ENCODE assay signal across 8 cellular contexts in the genomic region with DNA sequence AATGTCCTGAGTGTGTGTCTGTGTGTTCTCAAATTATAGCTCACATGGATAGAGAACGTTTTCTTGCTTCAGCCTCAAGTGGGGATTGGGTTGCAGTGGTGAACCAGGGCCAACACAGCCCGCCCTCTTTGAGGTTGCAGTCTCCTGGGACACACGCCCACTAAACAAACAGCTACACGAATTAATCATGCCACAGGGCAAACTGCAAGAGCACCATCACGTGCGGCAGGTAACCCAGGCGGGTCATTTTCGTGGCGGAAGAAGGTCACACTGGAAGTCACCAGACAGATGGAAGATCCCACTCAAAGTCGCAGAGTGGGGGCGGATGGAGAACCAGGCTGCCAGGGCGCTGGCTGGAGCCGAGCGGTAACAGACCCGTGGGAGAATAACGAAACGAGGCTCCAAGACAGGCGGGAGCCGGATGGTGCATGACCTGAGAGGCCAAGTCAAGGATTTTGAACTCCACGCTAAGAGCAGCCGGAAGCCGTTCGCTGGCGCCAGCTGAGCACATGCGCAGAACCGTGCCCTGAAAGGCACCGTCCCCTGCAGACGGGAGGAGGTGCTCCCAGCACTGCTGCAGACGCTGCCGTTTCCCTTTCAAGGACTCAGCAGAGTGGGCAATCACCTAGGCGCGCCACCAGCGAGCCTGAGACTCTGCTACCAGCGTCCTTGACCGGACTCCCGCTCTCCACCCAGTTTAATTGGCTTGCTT. TPM values are rescaled to one million over a fixed set of nuclear protein-coding genes. Genes with fewer than 3 reads are reported as not detected.
DNase-seq lines count a peak whose midpoint lies in the region; ATAC-seq and TF ChIP-seq lines count a peak whose summit lies in the region.

No MANE protein-coding gene starts in this region.

- H3K4me3 Mint-ChIP-seq in IgD-negative memory B cell, result peak overlapping the region; percentile 35 to 92 (median 83)
- H3K4me3 Mint-ChIP-seq in endodermal cell, result no peak overlapping the region
- H3K4me3 Mint-ChIP-seq in neural crest cell, result peak overlapping the region; percentile 54

- peak overlapping the region; percentile 65 for H3K27ac ChIP-seq in 22Rv1
- no peak overlapping the region for H3K27ac ChIP-seq in endodermal cell (ENCODE audit: low read depth, low read length)

- peaks cover 0 to 3% (median 2%) of the 10 kb centered on the region in 3 donors for H3K9me3 Mint-ChIP-seq in IgD-negative memory B cell
- H3K9me3 Mint-ChIP-seq in endodermal cell, result no peaks in the 10 kb centered on the region
- H3K9me3 Mint-ChIP-seq in neural crest cell, result no peaks in the 10 kb centered on the region

- peak overlapping the region; percentile 12 to 93 (median 93) for H3K27ac Mint-ChIP-seq in IgD-negative memory B cell
- H3K27ac Mint-ChIP-seq in endodermal cell, result no peak overlapping the region
- no peak overlapping the region for H3K27ac Mint-ChIP-seq in neural crest cell (ENCODE audit: unreplicated experiment)

- H3K36me3 ChIP-seq in endodermal cell (ENCODE audit: control insufficient read depth, insufficient read depth, low read length), result no peaks in the 10 kb centered on the region

- 88 to 91% methylated on average over 36 of the region's 36 CpGs for WGBS in endodermal cell (ENCODE audit: insufficient coverage in 1 of 2, insufficient read length in 1 of 2), 2 experiments

- ATAC-seq in HG02588 (IDR thresholded peaks at IDR 0.05; ENCODE audit: unreplicated experiment) (no peak), HG02870 (IDR thresholded peaks at IDR 0.05; ENCODE audit: unreplicated experiment) (no peak)

- H3K9me3 ChIP-seq in endodermal cell (ENCODE audit: control insufficient read depth, low read length), result no peaks in the 10 kb centered on the region

- H3K4me1 ChIP-seq in endodermal cell (ENCODE audit: control insufficient read depth, insufficient read depth, low read length), result no peaks in the 10 kb centered on the region

- H3K4me1 Mint-ChIP-seq in IgD-negative memory B cell (peaks cover 5 to 15% (median 6%) of the 10 kb centered on the region in 3 donors), endodermal cell (peaks cover 5% of the 10 kb centered on the region), neural crest cell (peaks cover 6% of the 10 kb centered on the region)

- H3K27me3 Mint-ChIP-seq in IgD-negative memory B cell (peaks cover 11% of the 10 kb centered on the region), endodermal cell (ENCODE audit: insufficient read depth) (peaks cover 16% of the 10 kb centered on the region), neural crest cell (ENCODE audit: low read depth) (peaks cover 32% of the 10 kb centered on the region)

- no peaks in the 10 kb centered on the region for H3K36me3 Mint-ChIP-seq in IgD-negative memory B cell
- peaks cover 4% of the 10 kb centered on the region for H3K36me3 Mint-ChIP-seq in endodermal cell (ENCODE audit: low read depth)
- H3K36me3 Mint-ChIP-seq in neural crest cell (ENCODE audit: low read depth), result peaks cover 2% of the 10 kb centered on the region

- DNase-seq in GM12865 (ENCODE audit: low read depth), result peak; percentile 13
- DNase-seq in SHP77 (lab: John Stamatoyannopoulos, UW), result peak; percentile 92 to 93
- DNase-seq in endodermal cell, result peak; percentile 45
- no peak for DNase-seq in neural crest cell (ENCODE audit: low read depth, low spot score)

- TF ChIP-seq CTCF in 22Rv1 (IDR thresholded peaks at IDR 0.05) (no peak; the same call in none of the 2 replicates), GM12865 (IDR thresholded peaks at IDR 0.05; ENCODE audit: insufficient read depth, low read depth, low read length, missing control alignments) (no peak), endodermal cell (conservative IDR thresholded peaks at IDR 0.05) (no peak), neural crest cell (conservative IDR thresholded peaks at IDR 0.05) (no peak)

- H3K27me3 ChIP-seq in endodermal cell (ENCODE audit: control insufficient read depth, insufficient read depth, low read length, poor library complexity, severe bottlenecking), result peaks cover 8% of the 10 kb centered on the region

- H3K4me3 ChIP-seq in GM12865 (ENCODE audit: low read depth, low read length) (no peak overlapping the region), endodermal cell (ENCODE audit: low read length) (no peak overlapping the region)

- no peak overlapping the region for H3K9ac ChIP-seq in endodermal cell (ENCODE audit: extremely low read depth, low read length, poor library complexity, severe bottlenecking)

RNA-seq across cellular contexts. Expression of a gene that starts 10.7 kb away (rescaled TPM):
- polyA plus RNA-seq in IgD-negative memory B cell, result 0.10 TPM
- 1 to 10 TPM; 3.1 to 3.6 TPM for total RNA-seq in endodermal cell
- 79.0 TPM for polyA plus RNA-seq in endodermal cell (2013, experiment 1 of 2)
- 59.5 TPM for polyA plus RNA-seq in endodermal cell (2013, experiment 2 of 2)
- total RNA-seq in neural crest cell, result 53.9 and 59.8 TPM in 2 replicates

RNA-seq across cellular contexts. Expression of a gene that starts 26.4 kb away (rescaled TPM):
- polyA plus RNA-seq in IgD-negative memory B cell, result 24.5 TPM
- total RNA-seq in endodermal cell (10 to 100 TPM; 25.7 to 27.5 TPM), neural crest cell (33.4 and 33.7 TPM in 2 replicates)
- polyA plus RNA-seq in endodermal cell (2013, experiment 1 of 2), result 21.6 TPM
- polyA plus RNA-seq in endodermal cell (2013, experiment 2 of 2), result 20.5 TPM

Comparison
In these comparisons a context has a peak if more than half of its experiments do, and no peak if none do; other contexts are left out.
1. H3K27ac Mint-ChIP-seq: peak in IgD-negative memory B cell (3 of 3); none in endodermal cell (single experiment) and neural crest cell (single experiment).
2. RNA of a gene that starts 10.7 kb away (total RNA-seq): 53.9 to 59.8 TPM in neural crest cell; 3.1 to 3.6 TPM in endodermal cell; every median in the first group is over 10 times any median in the second.